Comparison of ENCODE assay signal across 27 cellular contexts in genomic region chr19:4010808-4011110, GRCh38. TPM values are rescaled to one million over a fixed set of nuclear protein-coding genes. Genes with fewer than 3 reads are reported as not detected.
A peak's percentile ranks its signal among the peaks of the same experiment; 100 is the strongest.
DNase-seq lines count a peak whose midpoint lies in the region; ATAC-seq and TF ChIP-seq lines count a peak whose summit lies in the region.
"Had no signal": no experiment of that assay in that cellular context is flagged by ENCODE, and none has a peak within 500 bp of the region (broad histone marks: within the 10 kb centered on the region; RNA-seq: fewer than 3 reads in every experiment).

No MANE protein-coding gene starts in this region.

- H3K36me3 ChIP-seq in cardiac muscle cell (peaks cover 16% of the 10 kb centered on the region), heart right ventricle (peaks cover 0 to 49% (median 20%) of the 10 kb centered on the region in 9 donors), tibial nerve (peaks cover 3 to 30% (median 12%) of the 10 kb centered on the region in 3 donors)

- 28 to 48% methylated on average over 14 of the region's 14 CpGs for WGBS in heart right ventricle, 2 donors
- 56% methylated on average over 9 to 13 of the region's 14 CpGs for WGBS in tibial nerve, 2 donors

- TF ChIP-seq POLR2A in tibial nerve (IDR thresholded peaks at IDR 0.05): no peak

- no peak overlapping the region for H3K4me3 ChIP-seq in cardiac muscle cell
- no peak overlapping the region for H3K4me3 ChIP-seq in heart right ventricle
- peak overlapping the region in 1 of 4 donors; percentile 7 for H3K4me3 ChIP-seq in tibial nerve
- H3K4me3 ChIP-seq: colonic mucosa, GM23248 had no signal

- H3K4me1 ChIP-seq in cardiac muscle cell (ENCODE audit: low read depth) (peaks cover 30% of the 10 kb centered on the region), heart right ventricle (peaks cover 37 to 81% (median 64%) of the 10 kb centered on the region in 9 donors), tibial nerve (peaks cover 0 to 80% (median 62%) of the 10 kb centered on the region in 4 donors)

- H3K27ac ChIP-seq in cardiac muscle cell (peak overlapping the region; percentile 26), heart right ventricle (peak overlapping the region in 4 of 10 donors; percentile 36 to 68 (median 38)), cingulate gyrus (ENCODE audit: low read depth, low read length) (peak overlapping the region; percentile 23), tibial nerve (peak overlapping the region; percentile 12 to 99 (median 72))
- H3K27ac ChIP-seq: colonic mucosa, GM23248 had no signal

- intact Hi-C loops in heart right ventricle (cut with DNase I): loop anchor here in 1 of 10 donors (5.0 kb wide), 1 partner anchor 47 kb away; no protein-coding TSS in a partner anchor

- TF ChIP-seq EP300 in tibial nerve (IDR thresholded peaks at IDR 0.05): no peak

- TF ChIP-seq CTCF in cardiac muscle cell (IDR thresholded peaks at IDR 0.05; ENCODE audit: low read depth, low read length): no peak
- no peak for TF ChIP-seq CTCF in heart right ventricle (IDR thresholded peaks at IDR 0.05)
- TF ChIP-seq CTCF in neural crest cell (conservative IDR thresholded peaks at IDR 0.05): no peak
- no peak for TF ChIP-seq CTCF in tibial nerve (IDR thresholded peaks at IDR 0.05)

- H3K9me3 Mint-ChIP-seq in neural crest cell: no peaks in the 10 kb centered on the region
- H3K9me3 Mint-ChIP-seq: activated naive CD4-positive, alpha-beta T cell treated with anti-CD3 and anti-CD28 coated beads, Interleukin-2, amount 50 U/mL, for 24 hours; stimulated activated naive B cell treated with anti-CD40 and anti-IgM and Interleukin-4, amounts not matched to agents 10 μg/mL and 1 μg/mL and 100 μg/mL, for 72 hours had no signal

- no peak overlapping the region for H3K27ac Mint-ChIP-seq in neural crest cell (ENCODE audit: unreplicated experiment)
- H3K27ac Mint-ChIP-seq: activated naive CD4-positive, alpha-beta T cell treated with anti-CD3 and anti-CD28 coated beads, Interleukin-2, amount 50 U/mL, for 24 hours; B cell; stimulated activated naive B cell treated with anti-CD40 and anti-IgM and Interleukin-4, amounts not matched to agents 10 μg/mL and 1 μg/mL and 100 μg/mL, for 72 hours had no signal

- no peaks in the 10 kb centered on the region for H3K27me3 ChIP-seq in cardiac muscle cell
- H3K27me3 ChIP-seq in heart right ventricle: no peaks in the 10 kb centered on the region
- H3K27me3 ChIP-seq in tibial nerve: no peaks in the 10 kb centered on the region
- H3K27me3 ChIP-seq: colonic mucosa, upper lobe of left lung had no signal

- no peaks in the 10 kb centered on the region for H3K27me3 Mint-ChIP-seq in neural crest cell (ENCODE audit: low read depth)
- H3K27me3 Mint-ChIP-seq: activated naive CD4-positive, alpha-beta T cell treated with anti-CD3 and anti-CD28 coated beads, Interleukin-2, amount 50 U/mL, for 24 hours; B cell; naive thymus-derived CD4-positive, alpha-beta T cell; stimulated activated naive B cell treated with anti-CD40 and anti-IgM and Interleukin-4, amounts not matched to agents 10 μg/mL and 1 μg/mL and 100 μg/mL, for 72 hours had no signal

- peak overlapping the region; percentile 94 for H3K4me3 Mint-ChIP-seq in neural crest cell
- H3K4me3 Mint-ChIP-seq: stimulated activated naive B cell treated with anti-CD40 and anti-IgM and Interleukin-4, amounts not matched to agents 10 μg/mL and 1 μg/mL and 100 μg/mL, for 72 hours had no signal

- DNase-seq in cardiac muscle cell (ENCODE audit: low read depth in 1 of 2, low spot score in 1 of 2) (peak in 1 of 2 donors; percentile 64), heart right ventricle (no peak), neural crest cell (ENCODE audit: low read depth, low spot score) (no peak), tibial nerve (ENCODE audit: low spot score in 2 of 2) (no peak), NCI-H1105 (lab: John Stamatoyannopoulos, UW) (no peak)
- DNase-seq: activated CD4-positive, alpha-beta T cell treated with anti-CD3 and anti-CD28 coated beads for 4 hours; colonic mucosa; DMS79; GM23248; head of caudate nucleus; naive thymus-derived CD4-positive, alpha-beta T cell; NCI-H1105 treated with DMSO at 0.1 percent for 48 hours; NCI-H2081; NCI-H345; NCI-H774; SHP77; small intestine; stimulated activated CD4-positive, alpha-beta T cell treated with anti-CD3 and anti-CD28 coated beads, Interleukin-2, amount 100 ng/mL, for 24 hours; stimulated activated naive B cell treated with anti-CD40 and anti-IgM and Interleukin-4, amounts not matched to agents 10 μg/mL and 1 μg/mL and 100 μg/mL, for 72 hours; T-helper 1 cell; upper lobe of left lung had no signal

- ATAC-seq in heart right ventricle: no peak
- no peak for ATAC-seq in GM21360 (IDR thresholded peaks at IDR 0.05; ENCODE audit: unreplicated experiment)
- ATAC-seq in activated CD4-positive, CD25-positive, alpha-beta regulatory T cell treated with anti-CD3 and anti-CD28 coated beads, Interleukin-2, amount 50 U/mL, for 24 hours: no peak
- ATAC-seq: left lobe of liver; naive thymus-derived CD4-positive, alpha-beta T cell; stimulated activated naive B cell treated with anti-CD40 and anti-IgM and Interleukin-4, amounts not matched to agents 10 μg/mL and 1 μg/mL and 100 μg/mL, for 72 hours had no signal

- H3K4me1 Mint-ChIP-seq in neural crest cell: peaks cover 21% of the 10 kb centered on the region

- no peaks in the 10 kb centered on the region for H3K36me3 Mint-ChIP-seq in neural crest cell (ENCODE audit: low read depth)
- H3K36me3 Mint-ChIP-seq: naive thymus-derived CD4-positive, alpha-beta T cell had no signal

- H3K9me3 ChIP-seq in cardiac muscle cell (ENCODE audit: low read depth) (no peaks in the 10 kb centered on the region), heart right ventricle (no peaks in the 10 kb centered on the region), tibial nerve (no peaks in the 10 kb centered on the region)
- H3K9me3 ChIP-seq: colonic mucosa, upper lobe of left lung had no signal

RNA-seq across cellular contexts. Expression of gene PIAS4, which starts 3.2 kb away (rescaled TPM):
- total RNA-seq in cardiac muscle cell (32.6 and 35.4 TPM in 2 replicates), heart right ventricle (10 to 100 TPM; 11.5 to 22.8 (median 14.3) TPM), neural crest cell (49.6 and 58.8 TPM in 2 replicates), tibial nerve (10 to 100 TPM; 23.0 to 32.4 (median 26.3) TPM)
- polyA plus RNA-seq in cardiac muscle cell (9.6 and 11.3 TPM in 2 replicates), heart right ventricle (10 to 100 TPM in 1 of 2 donors, 1 to 10 TPM in 1; 8.5 to 10.5 TPM)

RNA-seq across cellular contexts. Expression of gene EEF2, which starts 25.5 kb away (rescaled TPM):
- total RNA-seq in cardiac muscle cell: 2,213 and 2,849 TPM in 2 replicates
- 316 and 530 TPM in 2 replicates for polyA plus RNA-seq in cardiac muscle cell
- total RNA-seq in heart right ventricle: 1,000 to 10,000 TPM; 1,845 to 2,887 (median 2,645) TPM
- 1,000 to 10,000 TPM in 1 of 2 donors, 100 to 1,000 TPM in 1; 704 to 1,279 TPM for polyA plus RNA-seq in heart right ventricle
- 2,663 and 2,725 TPM in 2 replicates for total RNA-seq in neural crest cell
- 1,000 to 10,000 TPM; 1,233 to 1,650 (median 1,549) TPM for total RNA-seq in tibial nerve

RNA-seq across cellular contexts. Expression of gene DAPK3, which starts 39.9 kb away (rescaled TPM):
- 133 and 157 TPM in 2 replicates for total RNA-seq in cardiac muscle cell
- 72.1 and 90.2 TPM in 2 replicates for polyA plus RNA-seq in cardiac muscle cell
- total RNA-seq in heart right ventricle: 100 to 1,000 TPM in 5 of 10 donors, 10 to 100 TPM in 5; 72.5 to 222 (median 99.5) TPM
- 100 to 1,000 TPM; 140 to 214 TPM for polyA plus RNA-seq in heart right ventricle
- total RNA-seq in neural crest cell: 61.8 and 63.1 TPM in 2 replicates
- total RNA-seq in tibial nerve: 10 to 100 TPM; 58.8 to 87.7 (median 70.3) TPM

RNA-seq across cellular contexts. Expression of gene ZBTB7A, which starts 55.9 kb away (rescaled TPM):
- 14.6 and 20.5 TPM in 2 replicates for total RNA-seq in cardiac muscle cell
- 17.2 and 18.6 TPM in 2 replicates for polyA plus RNA-seq in cardiac muscle cell
- 10 to 100 TPM; 20.3 to 40.5 (median 26.3) TPM for total RNA-seq in heart right ventricle
- polyA plus RNA-seq in heart right ventricle: 10 to 100 TPM in 1 of 2 donors, 1 to 10 TPM in 1; 9.6 to 13.2 TPM
- 15.2 and 15.7 TPM in 2 replicates for total RNA-seq in neural crest cell
- total RNA-seq in tibial nerve: 10 to 100 TPM; 64.9 to 97.7 (median 86.7) TPM
